Comparison of ENCODE assay signal across 26 cellular contexts in genomic region chr2:138902239-138902871, GRCh38.
"Had no signal": no experiment of that assay in that cellular context is flagged by ENCODE, and none has a peak within 500 bp of the region (broad histone marks: within the 10 kb centered on the region; RNA-seq: fewer than 3 reads in every experiment).

No MANE protein-coding gene starts in this region.

- H3K4me1 ChIP-seq: body of pancreas, colonic mucosa, esophagus squamous epithelium, gastroesophageal sphincter had no signal

- H3K27me3 ChIP-seq: body of pancreas, colonic mucosa, esophagus squamous epithelium, gastroesophageal sphincter had no signal

- H3K4me3 ChIP-seq: body of pancreas, colonic mucosa, esophagus squamous epithelium, gastroesophageal sphincter had no signal

- H3K27ac Mint-ChIP-seq: activated CD4-positive, alpha-beta T cell treated with anti-CD3 and anti-CD28 coated beads for 36 hours; activated CD8-positive, alpha-beta T cell treated with anti-CD3 and anti-CD28 coated beads for 36 hours; activated naive CD8-positive, alpha-beta T cell; activated T-helper 17 cell treated with anti-CD3 and anti-CD28 coated beads, Interleukin-2, amount 50 U/mL, for 72 hours had no signal

- H3K27ac ChIP-seq: body of pancreas, colonic mucosa, epithelial cell of prostate, esophagus squamous epithelium, gastroesophageal sphincter had no signal

- H3K36me3 ChIP-seq: colonic mucosa, esophagus squamous epithelium, gastroesophageal sphincter had no signal

- ATAC-seq: activated CD4-positive, alpha-beta T cell treated with anti-CD3 and anti-CD28 coated beads for 36 hours; activated CD8-positive, alpha-beta T cell treated with anti-CD3 and anti-CD28 coated beads for 36 hours; activated T-cell treated with anti-CD3 and anti-CD28 coated beads, Interleukin-2, amount 50 U/mL, for 4 hours; activated T-helper 17 cell treated with anti-CD3 and anti-CD28 coated beads, Interleukin-2, amount 50 U/mL, for 72 hours; body of pancreas; gastroesophageal sphincter had no signal

- FAIRE-seq: endothelial cell of umbilical vein had no signal

- H3K9me3 Mint-ChIP-seq: activated CD8-positive, alpha-beta T cell treated with anti-CD3 and anti-CD28 coated beads for 36 hours; activated T-cell treated with anti-CD3 and anti-CD28 coated beads, Interleukin-2, amount 50 U/mL, for 4 hours had no signal

- H3K9me3 ChIP-seq: body of pancreas, colonic mucosa, esophagus squamous epithelium, gastroesophageal sphincter had no signal

- H3K36me3 Mint-ChIP-seq: activated naive CD8-positive, alpha-beta T cell had no signal

- H3K4me3 Mint-ChIP-seq: activated CD4-positive, alpha-beta T cell treated with anti-CD3 and anti-CD28 coated beads for 36 hours; activated CD8-positive, alpha-beta T cell treated with anti-CD3 and anti-CD28 coated beads for 36 hours; activated naive CD8-positive, alpha-beta T cell; activated T-cell treated with anti-CD3 and anti-CD28 coated beads, Interleukin-2, amount 50 U/mL, for 4 hours; activated T-helper 17 cell treated with anti-CD3 and anti-CD28 coated beads, Interleukin-2, amount 50 U/mL, for 72 hours had no signal

- H3K4me1 Mint-ChIP-seq: activated CD4-positive, alpha-beta T cell treated with anti-CD3 and anti-CD28 coated beads for 36 hours; activated T-helper 17 cell treated with anti-CD3 and anti-CD28 coated beads, Interleukin-2, amount 50 U/mL, for 72 hours had no signal

- DNase-seq: activated CD4-positive, alpha-beta T cell treated with anti-CD3 and anti-CD28 coated beads for 36 hours; activated CD4-positive, alpha-beta T cell treated with anti-CD3 and anti-CD28 coated beads, Interleukin-2, amount 50 U/mL, for 1 hour; activated CD4-positive, alpha-beta T cell treated with anti-CD3 and anti-CD28 coated beads, Interleukin-2, amount 50 U/mL, for 48 hours; activated CD4-positive, CD25-positive, alpha-beta regulatory T cell; activated CD4-positive, CD25-positive, alpha-beta regulatory T cell treated with anti-CD3 and anti-CD28 coated beads, Interleukin-2, amount 50 U/mL, for 72 hours; activated CD8-positive, alpha-beta memory T cell treated with anti-CD3 and anti-CD28 coated beads for 24 hours; activated CD8-positive, alpha-beta T cell treated with anti-CD3 and anti-CD28 coated beads for 36 hours; activated effector memory CD4-positive, alpha-beta T cell treated with Interleukin-2 at 50 U/mL for 16 hours; activated gamma-delta T cell treated with Interleukin-2 at 50 U/mL for 16 hours; activated naive CD4-positive, alpha-beta T cell treated with anti-CD3 and anti-CD28 coated beads, Interleukin-2, amount 50 U/mL, for 16 hours; activated naive CD4-positive, alpha-beta T cell treated with Interleukin-2 at 50 U/mL for 16 hours; activated T-cell treated with anti-CD3 and anti-CD28 coated beads, Interleukin-2, amount 50 U/mL, for 4 hours; amniotic stem cell; anterior cingulate cortex; body of pancreas; caudate nucleus; colonic mucosa; effector CD8-positive, alpha-beta T cell; esophagus squamous epithelium; foreskin melanocyte; T-helper 2 cell had no signal

- H3K27me3 Mint-ChIP-seq: activated CD4-positive, alpha-beta T cell treated with anti-CD3 and anti-CD28 coated beads for 36 hours; activated CD8-positive, alpha-beta T cell treated with anti-CD3 and anti-CD28 coated beads for 36 hours; activated naive CD8-positive, alpha-beta T cell; activated T-helper 17 cell treated with anti-CD3 and anti-CD28 coated beads, Interleukin-2, amount 50 U/mL, for 72 hours had no signal
